ENCODE assay signal across 25 cellular contexts in the genomic region with DNA sequence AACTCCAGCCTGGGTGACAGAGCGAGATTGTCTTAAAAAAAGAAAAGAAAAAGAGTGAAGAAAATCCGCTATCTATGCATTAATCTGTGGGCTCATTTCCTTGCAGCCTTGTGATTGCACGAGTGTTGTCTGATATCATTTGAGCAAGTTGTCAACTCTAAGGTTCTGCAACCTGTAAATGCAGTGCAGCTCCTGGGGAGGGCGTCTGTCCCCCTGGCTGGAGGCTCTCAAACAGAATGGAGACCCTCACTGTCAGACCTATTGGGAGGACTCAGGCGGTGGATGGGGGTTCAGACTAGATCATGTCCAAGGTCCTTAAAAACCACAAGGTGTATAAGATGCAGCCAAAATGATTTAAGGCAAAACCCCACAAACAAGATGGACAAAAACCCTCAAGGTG. TPM values are rescaled to one million over a fixed set of nuclear protein-coding genes. Genes with fewer than 3 reads are reported as not detected.
A peak's percentile ranks its signal among the peaks of the same experiment; 100 is the strongest.
DNase-seq lines count a peak whose midpoint lies in the region; ATAC-seq and TF ChIP-seq lines count a peak whose summit lies in the region.
"Had no signal": no experiment of that assay in that cellular context is flagged by ENCODE, and none has a peak within 500 bp of the region (broad histone marks: within the 10 kb centered on the region; RNA-seq: fewer than 3 reads in every experiment).

No MANE protein-coding gene starts in this region.

- H3K27me3 ChIP-seq in SJCRH30, result no peaks in the 10 kb centered on the region; the same call in 1 of the 2 replicates
- H3K27me3 ChIP-seq in BE2C, result no peaks in the 10 kb centered on the region
- H3K27me3 ChIP-seq: Peyer's patch, SJSA1 had no signal

- H3K36me3 ChIP-seq in SJCRH30 (peaks cover 10% of the 10 kb centered on the region), BE2C (no peaks in the 10 kb centered on the region)

- peaks cover 3% of the 10 kb centered on the region for H3K4me1 Mint-ChIP-seq in stimulated activated naive CD8-positive, alpha-beta T cell treated with anti-CD3 and anti-CD28 coated beads, Interleukin-15, Interleukin-2, amounts not matched to agents 100 ng/mL and 50 ng/mL, for 24 hours (ENCODE audit: low read depth)
- H3K4me1 Mint-ChIP-seq in stimulated activated naive CD8-positive, alpha-beta T cell treated with anti-CD3 and anti-CD28 coated beads, Interleukin-15, amount 100 ng/mL, for 72 hours, result peaks cover 5% of the 10 kb centered on the region
- H3K4me1 Mint-ChIP-seq in osteocyte (ENCODE audit: unreplicated experiment), result peaks cover 29% of the 10 kb centered on the region
- H3K4me1 Mint-ChIP-seq: stimulated activated memory B cell treated with anti-CD40 and anti-IgM and Interleukin-4, amounts not matched to agents 10 μg/mL and 1 μg/mL and 100 μg/mL, for 72 hours had no signal

- H3K4me3 Mint-ChIP-seq in stimulated activated naive CD8-positive, alpha-beta T cell treated with anti-CD3 and anti-CD28 coated beads, Interleukin-15, Interleukin-2, amounts not matched to agents 100 ng/mL and 50 ng/mL, for 24 hours, result no peak overlapping the region
- no peak overlapping the region for H3K4me3 Mint-ChIP-seq in stimulated activated naive CD8-positive, alpha-beta T cell treated with anti-CD3 and anti-CD28 coated beads, Interleukin-15, amount 100 ng/mL, for 72 hours
- H3K4me3 Mint-ChIP-seq in osteocyte (ENCODE audit: unreplicated experiment), result no peak overlapping the region
- H3K4me3 Mint-ChIP-seq: activated CD4-positive, alpha-beta memory T cell treated with anti-CD3 and anti-CD28 coated beads for 36 hours; nephron; stimulated activated memory B cell treated with anti-CD40 and anti-IgM and Interleukin-4, amounts not matched to agents 10 μg/mL and 1 μg/mL and 100 μg/mL, for 72 hours had no signal

- H3K27ac ChIP-seq in SJCRH30, result peak overlapping the region; percentile 69
- H3K27ac ChIP-seq: Peyer's patch, SJSA1 had no signal

- peaks cover 38% of the 10 kb centered on the region for H3K4me1 ChIP-seq in SJCRH30
- H3K4me1 ChIP-seq in BE2C, result no peaks in the 10 kb centered on the region

- no peak overlapping the region for H3K4me3 ChIP-seq in SJCRH30
- H3K4me3 ChIP-seq in epithelial cell of proximal tubule (ENCODE audit: low read depth, low read length), result no peak overlapping the region
- no peak overlapping the region for H3K4me3 ChIP-seq in BE2C (ENCODE audit: low read depth, low read length)
- H3K4me3 ChIP-seq: mucosa of descending colon, Peyer's patch, SJSA1 had no signal

- H3K27ac Mint-ChIP-seq in stimulated activated naive CD8-positive, alpha-beta T cell treated with anti-CD3 and anti-CD28 coated beads, Interleukin-15, Interleukin-2, amounts not matched to agents 100 ng/mL and 50 ng/mL, for 24 hours, result peak overlapping the region; percentile 31
- H3K27ac Mint-ChIP-seq in stimulated activated naive CD8-positive, alpha-beta T cell treated with anti-CD3 and anti-CD28 coated beads, Interleukin-15, amount 100 ng/mL, for 72 hours, result peak overlapping the region; percentile 38 to 48
- no peak overlapping the region for H3K27ac Mint-ChIP-seq in osteocyte (ENCODE audit: unreplicated experiment)
- H3K27ac Mint-ChIP-seq: activated CD4-positive, alpha-beta memory T cell treated with anti-CD3 and anti-CD28 coated beads for 36 hours; activated naive CD4-positive, alpha-beta T cell treated with anti-CD3 and anti-CD28 coated beads, Interleukin-2, amount 50 U/mL, for 72 hours; stimulated activated memory B cell treated with anti-CD40 and anti-IgM and Interleukin-4, amounts not matched to agents 10 μg/mL and 1 μg/mL and 100 μg/mL, for 72 hours had no signal

- H3K9me3 Mint-ChIP-seq in stimulated activated naive CD8-positive, alpha-beta T cell treated with anti-CD3 and anti-CD28 coated beads, Interleukin-15, Interleukin-2, amounts not matched to agents 100 ng/mL and 50 ng/mL, for 24 hours, result no peaks in the 10 kb centered on the region
- no peaks in the 10 kb centered on the region for H3K9me3 Mint-ChIP-seq in stimulated activated naive CD8-positive, alpha-beta T cell treated with anti-CD3 and anti-CD28 coated beads, Interleukin-15, amount 100 ng/mL, for 72 hours
- no peaks in the 10 kb centered on the region for H3K9me3 Mint-ChIP-seq in osteocyte (ENCODE audit: unreplicated experiment)
- H3K9me3 Mint-ChIP-seq: activated CD4-positive, alpha-beta memory T cell treated with anti-CD3 and anti-CD28 coated beads for 36 hours; activated naive CD4-positive, alpha-beta T cell treated with anti-CD3 and anti-CD28 coated beads, Interleukin-2, amount 50 U/mL, for 72 hours; nephron; stimulated activated memory B cell treated with anti-CD40 and anti-IgM and Interleukin-4, amounts not matched to agents 10 μg/mL and 1 μg/mL and 100 μg/mL, for 72 hours had no signal

- no peak for DNase-seq in stimulated activated naive CD8-positive, alpha-beta T cell treated with anti-CD3 and anti-CD28 coated beads, Interleukin-15, Interleukin-2, amounts not matched to agents 100 U/mL and 50 U/mL, for 24 hours
- DNase-seq in SJCRH30, result peak; percentile 27 to 43
- no peak for DNase-seq in epithelial cell of proximal tubule (ENCODE audit: low read depth)
- no peak for DNase-seq in stimulated activated naive CD8-positive, alpha-beta T cell treated with anti-CD3 and anti-CD28 coated beads, Interleukin-15, amount 100 ng/mL, for 72 hours
- DNase-seq in osteocyte (ENCODE audit: extremely low spot score, unreplicated experiment), result no peak
- no peak for DNase-seq in BE2C
- DNase-seq: activated CD4-positive, alpha-beta memory T cell treated with anti-CD3 and anti-CD28 coated beads for 36 hours; activated CD8-positive, alpha-beta memory T cell treated with anti-CD3 and anti-CD28 coated beads, Interleukin-2, amount 50 U/mL, for 4 hours; DMS153; HCEC 1CT; mucosa of descending colon; NCI-H2081 treated with DMSO at 0.1 percent for 48 hours; NCI-H510A treated with DMSO at 0.1 percent for 48 hours; Peyer's patch; stimulated activated CD4-positive, alpha-beta T cell treated with anti-CD3 and anti-CD28 coated beads, Interleukin-4, amount 100 ng/mL, for 4 hours had no signal

- H3K27me3 Mint-ChIP-seq in stimulated activated naive CD8-positive, alpha-beta T cell treated with anti-CD3 and anti-CD28 coated beads, Interleukin-15, Interleukin-2, amounts not matched to agents 100 ng/mL and 50 ng/mL, for 24 hours, result no peaks in the 10 kb centered on the region
- H3K27me3 Mint-ChIP-seq in stimulated activated naive CD8-positive, alpha-beta T cell treated with anti-CD3 and anti-CD28 coated beads, Interleukin-15, amount 100 ng/mL, for 72 hours, result no peaks in the 10 kb centered on the region
- H3K27me3 Mint-ChIP-seq in osteocyte (ENCODE audit: unreplicated experiment), result no peaks in the 10 kb centered on the region
- H3K27me3 Mint-ChIP-seq: activated CD4-positive, alpha-beta memory T cell treated with anti-CD3 and anti-CD28 coated beads for 36 hours; stimulated activated memory B cell treated with anti-CD40 and anti-IgM and Interleukin-4, amounts not matched to agents 10 μg/mL and 1 μg/mL and 100 μg/mL, for 72 hours had no signal

- ATAC-seq in stimulated activated naive CD8-positive, alpha-beta T cell treated with anti-CD3 and anti-CD28 coated beads, Interleukin-15, Interleukin-2, amounts not matched to agents 100 U/mL and 50 U/mL, for 24 hours, result no peak
- no peak for ATAC-seq in stimulated activated naive CD8-positive, alpha-beta T cell treated with anti-CD3 and anti-CD28 coated beads, Interleukin-15, amount 100 ng/mL, for 72 hours
- no peak for ATAC-seq in HG02678 (IDR thresholded peaks at IDR 0.05; ENCODE audit: unreplicated experiment)
- ATAC-seq: activated naive CD4-positive, alpha-beta T cell treated with anti-CD3 and anti-CD28 coated beads, Interleukin-2, amount 50 U/mL, for 72 hours; mucosa of descending colon; sciatic nerve; stimulated activated memory B cell treated with anti-CD40 and anti-IgM and Interleukin-4, amounts not matched to agents 10 μg/mL and 1 μg/mL and 100 μg/mL, for 72 hours had no signal

- TF ChIP-seq CTCF in epithelial cell of proximal tubule (conservative IDR thresholded peaks at IDR 0.05; ENCODE audit: low read depth, low read length) (peak; percentile 5), osteocyte (IDR thresholded peaks at IDR 0.05) (no peak), BE2C (IDR thresholded peaks at IDR 0.05; ENCODE audit: low read depth, low read length) (no peak)

- no peaks in the 10 kb centered on the region for H3K9me3 ChIP-seq in SJCRH30 (replicated peaks)
- H3K9me3 ChIP-seq in BE2C, result no peaks in the 10 kb centered on the region
- H3K9me3 ChIP-seq: mucosa of descending colon, Peyer's patch, SJSA1 had no signal

- H3K36me3 Mint-ChIP-seq in stimulated activated naive CD8-positive, alpha-beta T cell treated with anti-CD3 and anti-CD28 coated beads, Interleukin-15, Interleukin-2, amounts not matched to agents 100 ng/mL and 50 ng/mL, for 24 hours (ENCODE audit: low read depth), result peaks cover 32% of the 10 kb centered on the region
- H3K36me3 Mint-ChIP-seq in osteocyte (ENCODE audit: unreplicated experiment), result no peaks in the 10 kb centered on the region

RNA-seq across cellular contexts. Expression of a gene that starts 6.2 kb away (rescaled TPM):
- total RNA-seq in SJCRH30 (2014; rRNA removed; shearing (Covaris generic)), result 0.15 and 0.30 TPM in 2 replicates
- not detected in 2 replicates for total RNA-seq in epithelial cell of proximal tubule
- 0.40 and 0.68 TPM in 2 replicates for total RNA-seq in osteocyte
- not detected for polyA plus RNA-seq in BE2C (2012; ENCODE audit: insufficient read depth, insufficient read length, low read depth)
- total RNA-seq: kidney epithelial cell, lower leg skin, SJSA1 had no signal
- polyA plus RNA-seq: BJ had no signal

RNA-seq across cellular contexts. Expression of a gene that starts 16.2 kb away (rescaled TPM):
- total RNA-seq in SJCRH30 (2014; rRNA removed; shearing (Covaris generic)), result 84.7 and 85.6 TPM in 2 replicates
- total RNA-seq in epithelial cell of proximal tubule (49.5 and 55.4 TPM in 2 replicates), osteocyte (39.6 and 39.8 TPM in 2 replicates)
- 20.6 TPM for polyA plus RNA-seq in BE2C (2012; ENCODE audit: insufficient read depth, insufficient read length, low read depth)

RNA-seq across cellular contexts. Expression of a gene that starts 18.7 kb away (rescaled TPM):
- total RNA-seq in SJCRH30 (2014; rRNA removed; shearing (Covaris generic)), result 14.6 and 16.3 TPM in 2 replicates
- total RNA-seq in epithelial cell of proximal tubule (19.2 and 22.2 TPM in 2 replicates), osteocyte (22.2 and 23.8 TPM in 2 replicates)
- polyA plus RNA-seq in BE2C (2012; ENCODE audit: insufficient read depth, insufficient read length, low read depth), result 33.9 TPM

RNA-seq across cellular contexts. Expression of a gene that starts 25.8 kb away (rescaled TPM):
- total RNA-seq in SJCRH30 (2014; rRNA removed; shearing (Covaris generic)), result 15.5 and 16.1 TPM in 2 replicates
- total RNA-seq in epithelial cell of proximal tubule, result 11.2 and 25.0 TPM in 2 replicates
- 12.0 and 14.1 TPM in 2 replicates for total RNA-seq in osteocyte
- polyA plus RNA-seq in BE2C (2012; ENCODE audit: insufficient read depth, insufficient read length, low read depth), result 8.5 TPM

RNA-seq across cellular contexts. Expression of a gene that starts 57.2 kb away (rescaled TPM):
- total RNA-seq in SJCRH30 (2014; rRNA removed; shearing (Covaris generic)), result 316 and 350 TPM in 2 replicates
- total RNA-seq in epithelial cell of proximal tubule (231 and 304 TPM in 2 replicates), osteocyte (197 and 199 TPM in 2 replicates)
- polyA plus RNA-seq in BE2C (2012; ENCODE audit: insufficient read depth, insufficient read length, low read depth), result 137 TPM

Comparison
In these comparisons a context has a peak if more than half of its experiments do, and no peak if none do; other contexts are left out.
1. DNase-seq: peak in SJCRH30 (2 of 2); none in stimulated activated naive CD8-positive, alpha-beta T cell treated with anti-CD3 and anti-CD28 coated beads, Interleukin-15, Interleukin-2, amounts not matched to agents 100 U/mL and 50 U/mL, for 24 hours (single experiment), epithelial cell of proximal tubule (single experiment), stimulated activated naive CD8-positive, alpha-beta T cell treated with anti-CD3 and anti-CD28 coated beads, Interleukin-15, amount 100 ng/mL, for 72 hours (0 of 2), osteocyte (single experiment) and BE2C (single experiment).